9 cellular contexts compared by ENCODE assay signal in the genomic region with DNA sequence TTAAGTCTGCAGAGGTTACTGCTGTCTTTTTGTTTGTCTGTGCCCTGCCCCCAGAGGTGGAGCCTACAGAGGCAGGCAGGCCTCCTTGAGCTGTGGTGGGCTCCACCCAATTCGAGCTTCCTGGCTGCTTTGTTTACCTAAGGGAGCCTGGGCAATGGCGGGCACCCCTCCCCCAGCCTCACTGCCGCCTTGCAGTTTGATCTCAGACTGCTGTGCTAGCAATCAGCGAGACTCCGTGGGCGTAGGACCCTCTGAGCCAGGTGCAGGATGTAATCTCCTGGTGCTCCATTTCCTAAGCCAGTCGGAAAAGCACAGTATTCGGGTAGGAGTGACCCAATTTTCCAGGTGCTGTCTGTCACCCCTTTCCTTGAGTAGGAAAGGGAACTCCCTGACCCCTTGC. TPM values are rescaled to one million over a fixed set of nuclear protein-coding genes. Genes with fewer than 3 reads are reported as not detected.
A peak's percentile ranks its signal among the peaks of the same experiment; 100 is the strongest.
DNase-seq lines count a peak whose midpoint lies in the region; ATAC-seq, FAIRE-seq and TF ChIP-seq lines count a peak whose summit lies in the region.
"Not testable (repeated sequence)": the region's sequence is repeated elsewhere in the genome, so short reads cannot be mapped to it uniquely, and the experiment has no call there.
"Had no signal": no experiment of that assay in that cellular context is flagged by ENCODE, and none has a peak within 500 bp of the region (broad histone marks: within the 10 kb centered on the region; RNA-seq: fewer than 3 reads in every experiment).

No MANE protein-coding gene starts in this region.

- H3K27me3 ChIP-seq in CD4-positive, CD25-positive, alpha-beta regulatory T cell (ENCODE audit: control insufficient read depth, insufficient read depth, low read length); GM23338 (ENCODE audit: insufficient read depth): not testable (repeated sequence)

- H3K36me3 Mint-ChIP-seq in CD4-positive, CD25-positive, alpha-beta regulatory T cell; GM23338 (ENCODE audit: low read depth); activated naive CD8-positive, alpha-beta T cell treated with anti-CD3 and anti-CD28 coated beads, Interleukin-2, amount 10 ng/mL, durations not matched to agents 7 days and 5 days: not testable (repeated sequence)
- H3K36me3 Mint-ChIP-seq in activated T-cell treated with anti-CD3 and anti-CD28 coated beads, Interleukin-2, amount 50 U/mL, for 72 hours (ENCODE audit: insufficient read depth in 2 of 2), result peaks cover 2 to 19% of the 10 kb centered on the region in 2 donors

- intact Hi-C loops in kidney (cut with DNase I), result not testable (repeated sequence)

- peaks cover 0 to 40% (median 16%) of the 10 kb centered on the region in 7 donors for H3K9me3 Mint-ChIP-seq in CD4-positive, CD25-positive, alpha-beta regulatory T cell
- H3K9me3 Mint-ChIP-seq in GM23338, result peaks cover 33% of the 10 kb centered on the region
- H3K9me3 Mint-ChIP-seq in activated T-cell treated with anti-CD3 and anti-CD28 coated beads, Interleukin-2, amount 50 U/mL, for 72 hours, result peaks cover 10 to 13% of the 10 kb centered on the region in 2 donors
- peaks cover 10% of the 10 kb centered on the region for H3K9me3 Mint-ChIP-seq in activated naive CD8-positive, alpha-beta T cell treated with anti-CD3 and anti-CD28 coated beads, Interleukin-2, amount 10 ng/mL, durations not matched to agents 7 days and 5 days
- peaks cover 19 to 49% of the 10 kb centered on the region in 2 donors for H3K9me3 Mint-ChIP-seq in stimulated activated naive CD8-positive, alpha-beta T cell treated with anti-CD3 and anti-CD28 coated beads, Interleukin-15, amount 100 ng/mL, for 72 hours

- not testable (repeated sequence) for H3K9me3 ChIP-seq in CD4-positive, CD25-positive, alpha-beta regulatory T cell (ENCODE audit: control insufficient read depth in 2 of 2, low read length in 2 of 2); kidney (ENCODE audit: control insufficient read depth in 1 of 2, low read length in 2 of 2)

- H3K79me2 ChIP-seq in GM23338 (replicated peaks; ENCODE audit: insufficient read depth), result not testable (repeated sequence)

- ATAC-seq in CD4-positive, CD25-positive, alpha-beta regulatory T cell (ENCODE audit: low read depth in 2 of 2); GM23338; activated T-cell treated with anti-CD3 and anti-CD28 coated beads, Interleukin-2, amount 50 U/mL, for 72 hours (replicated peaks in 1 of 2); activated naive CD8-positive, alpha-beta T cell treated with anti-CD3 and anti-CD28 coated beads, Interleukin-2, amount 10 ng/mL, durations not matched to agents 7 days and 5 days (ENCODE audit: low read depth); stimulated activated naive CD8-positive, alpha-beta T cell treated with anti-CD3 and anti-CD28 coated beads, Interleukin-15, amount 100 ng/mL, for 72 hours: not testable (repeated sequence)

- not testable (repeated sequence) for H3K36me3 ChIP-seq in CD4-positive, CD25-positive, alpha-beta regulatory T cell (ENCODE audit: control insufficient read depth, insufficient read depth, low read length); GM23338 (ENCODE audit: insufficient read depth); kidney (ENCODE audit: control insufficient read depth in 1 of 2, insufficient read depth in 2 of 2, low read length in 2 of 2)

- H3K4me1 Mint-ChIP-seq in CD4-positive, CD25-positive, alpha-beta regulatory T cell, result peaks cover 0 to 36% (median 4%) of the 10 kb centered on the region in 4 donors
- H3K4me1 Mint-ChIP-seq in GM23338; activated T-cell treated with anti-CD3 and anti-CD28 coated beads, Interleukin-2, amount 50 U/mL, for 72 hours (ENCODE audit: low read depth); activated naive CD8-positive, alpha-beta T cell treated with anti-CD3 and anti-CD28 coated beads, Interleukin-2, amount 10 ng/mL, durations not matched to agents 7 days and 5 days; stimulated activated naive CD8-positive, alpha-beta T cell treated with anti-CD3 and anti-CD28 coated beads, Interleukin-15, amount 100 ng/mL, for 72 hours: not testable (repeated sequence)

- H3K27ac ChIP-seq in CD4-positive, CD25-positive, alpha-beta regulatory T cell (ENCODE audit: insufficient read depth, low read length, poor library complexity, severe bottlenecking); GM23338 (ENCODE audit: low read depth); kidney (ENCODE audit: low read depth in 2 of 2, low read length in 2 of 2): not testable (repeated sequence)

- H3K4me2 ChIP-seq in GM23338, result not testable (repeated sequence)

- H3K9ac ChIP-seq in kidney (ENCODE audit: low read length in 2 of 2), result not testable (repeated sequence)

- not testable (repeated sequence) for H3K27me3 Mint-ChIP-seq in CD4-positive, CD25-positive, alpha-beta regulatory T cell; GM23338 (ENCODE audit: insufficient read depth, low read depth, poor library complexity); activated T-cell treated with anti-CD3 and anti-CD28 coated beads, Interleukin-2, amount 50 U/mL, for 72 hours (ENCODE audit: low read depth); activated naive CD8-positive, alpha-beta T cell treated with anti-CD3 and anti-CD28 coated beads, Interleukin-2, amount 10 ng/mL, durations not matched to agents 7 days and 5 days; stimulated activated naive CD8-positive, alpha-beta T cell treated with anti-CD3 and anti-CD28 coated beads, Interleukin-15, amount 100 ng/mL, for 72 hours

- not testable (repeated sequence) for H3F3A ChIP-seq in GM23338 (replicated peaks; ENCODE audit: low read depth)

- not testable (repeated sequence) for H4K20me1 ChIP-seq in GM23338 (replicated peaks; ENCODE audit: insufficient read depth)

- FAIRE-seq in kidney (lab: Jason Lieb, UNC), result not testable (repeated sequence)

- not testable (repeated sequence) for H3K9me2 ChIP-seq in GM23338 (ENCODE audit: insufficient read depth)

- H3K4me1 ChIP-seq in CD4-positive, CD25-positive, alpha-beta regulatory T cell (ENCODE audit: control insufficient read depth, insufficient read depth, low read length, poor library complexity, severe bottlenecking); GM23338 (ENCODE audit: insufficient read depth); kidney (ENCODE audit: control insufficient read depth in 1 of 2, insufficient read depth in 1 of 2, low read depth in 1 of 2, low read length in 2 of 2): not testable (repeated sequence)

- H3K4me3 Mint-ChIP-seq in CD4-positive, CD25-positive, alpha-beta regulatory T cell, result peak overlapping the region in 3 of 4 donors; percentile 28 to 77 (median 63)
- not testable (repeated sequence) for H3K4me3 Mint-ChIP-seq in GM23338
- peak overlapping the region; percentile 64 to 69 for H3K4me3 Mint-ChIP-seq in activated T-cell treated with anti-CD3 and anti-CD28 coated beads, Interleukin-2, amount 50 U/mL, for 72 hours
- peak overlapping the region; percentile 57 for H3K4me3 Mint-ChIP-seq in activated naive CD8-positive, alpha-beta T cell treated with anti-CD3 and anti-CD28 coated beads, Interleukin-2, amount 10 ng/mL, durations not matched to agents 7 days and 5 days
- H3K4me3 Mint-ChIP-seq in stimulated activated naive CD8-positive, alpha-beta T cell treated with anti-CD3 and anti-CD28 coated beads, Interleukin-15, amount 100 ng/mL, for 72 hours, result peak overlapping the region; percentile 37 to 75

- POLR2A ChIA-PET in activated naive CD8-positive, alpha-beta T cell treated with anti-CD3 and anti-CD28 coated beads, Interleukin-2, amount 10 ng/mL, durations not matched to agents 7 days and 5 days (lab: Charles Lee), result not testable (repeated sequence)

- peak overlapping the region; percentile 11; the same call in 1 of the 2 replicates for H2AFZ ChIP-seq in GM23338

- not testable (repeated sequence) for TF ChIP-seq CTCF in GM23338 (conservative IDR thresholded peaks at IDR 0.05; ENCODE audit: low read depth in 2 of 2); kidney (IDR thresholded peaks at IDR 0.05; ENCODE audit: borderline replicate concordance, extremely low read depth, insufficient read depth)

- peak in 2 of 3 donors; percentile 1 to 47 for DNase-seq in CD4-positive, CD25-positive, alpha-beta regulatory T cell
- DNase-seq in GM23338 (ENCODE audit: low spot score); stimulated activated naive CD8-positive, alpha-beta T cell treated with anti-CD3 and anti-CD28 coated beads, Interleukin-15, amount 100 ng/mL, for 72 hours: not testable (repeated sequence)
- DNase-seq in T follicular helper cell (ENCODE audit: low read depth), result peak; percentile 18
- DNase-seq in activated CD4-positive, alpha-beta T cell treated with anti-CD3 and anti-CD28 coated beads, Interleukin-2, amount 50 U/mL, for 1 hour, result peak; percentile 30
- DNase-seq in activated T-cell treated with anti-CD3 and anti-CD28 coated beads, Interleukin-2, amount 50 U/mL, for 72 hours, result peak; percentile 15 to 31
- peak; percentile 41 for DNase-seq in activated naive CD8-positive, alpha-beta T cell treated with anti-CD3 and anti-CD28 coated beads, Interleukin-2, amount 10 ng/mL, durations not matched to agents 7 days and 5 days
- peak; percentile 47 for DNase-seq in kidney

- H3K4me3 ChIP-seq in CD4-positive, CD25-positive, alpha-beta regulatory T cell (ENCODE audit: low read depth, low read length); GM23338; kidney (ENCODE audit: low read length in 2 of 2): not testable (repeated sequence)

- peak overlapping the region in 2 of 3 donors; percentile 75 to 78 for H3K27ac Mint-ChIP-seq in CD4-positive, CD25-positive, alpha-beta regulatory T cell
- not testable (repeated sequence) for H3K27ac Mint-ChIP-seq in GM23338; activated T-cell treated with anti-CD3 and anti-CD28 coated beads, Interleukin-2, amount 50 U/mL, for 72 hours
- peak overlapping the region; percentile 75 for H3K27ac Mint-ChIP-seq in activated naive CD8-positive, alpha-beta T cell treated with anti-CD3 and anti-CD28 coated beads, Interleukin-2, amount 10 ng/mL, durations not matched to agents 7 days and 5 days
- peak overlapping the region; percentile 23 to 80 for H3K27ac Mint-ChIP-seq in stimulated activated naive CD8-positive, alpha-beta T cell treated with anti-CD3 and anti-CD28 coated beads, Interleukin-15, amount 100 ng/mL, for 72 hours

RNA-seq across cellular contexts. Expression of gene CST5, which starts 22.8 kb away (rescaled TPM):
- total RNA-seq in CD4-positive, CD25-positive, alpha-beta regulatory T cell, result not detected
- not detected for polyA plus RNA-seq in CD4-positive, CD25-positive, alpha-beta regulatory T cell
- total RNA-seq in GM23338 (2014; rRNA removed; shearing (Covaris generic)), result not detected in 2 replicates
- not detected in 2 replicates for polyA plus RNA-seq in GM23338 (2016; fragmentation: Nextera tagmentation; extraction: Ambion mirVana)
- not detected for total RNA-seq in activated T-cell treated with anti-CD3 and anti-CD28 coated beads, Interleukin-2, amount 50 U/mL, for 72 hours
- total RNA-seq in activated naive CD8-positive, alpha-beta T cell treated with anti-CD3 and anti-CD28 coated beads, Interleukin-2, amount 10 ng/mL, durations not matched to agents 7 days and 5 days, result not detected
- not detected for total RNA-seq in kidney
- polyA plus RNA-seq in kidney (ENCODE audit: insufficient read depth, low read depth, low replicate concordance), result not detected
- total RNA-seq: A172 had no signal
